In the genomic region with DNA sequence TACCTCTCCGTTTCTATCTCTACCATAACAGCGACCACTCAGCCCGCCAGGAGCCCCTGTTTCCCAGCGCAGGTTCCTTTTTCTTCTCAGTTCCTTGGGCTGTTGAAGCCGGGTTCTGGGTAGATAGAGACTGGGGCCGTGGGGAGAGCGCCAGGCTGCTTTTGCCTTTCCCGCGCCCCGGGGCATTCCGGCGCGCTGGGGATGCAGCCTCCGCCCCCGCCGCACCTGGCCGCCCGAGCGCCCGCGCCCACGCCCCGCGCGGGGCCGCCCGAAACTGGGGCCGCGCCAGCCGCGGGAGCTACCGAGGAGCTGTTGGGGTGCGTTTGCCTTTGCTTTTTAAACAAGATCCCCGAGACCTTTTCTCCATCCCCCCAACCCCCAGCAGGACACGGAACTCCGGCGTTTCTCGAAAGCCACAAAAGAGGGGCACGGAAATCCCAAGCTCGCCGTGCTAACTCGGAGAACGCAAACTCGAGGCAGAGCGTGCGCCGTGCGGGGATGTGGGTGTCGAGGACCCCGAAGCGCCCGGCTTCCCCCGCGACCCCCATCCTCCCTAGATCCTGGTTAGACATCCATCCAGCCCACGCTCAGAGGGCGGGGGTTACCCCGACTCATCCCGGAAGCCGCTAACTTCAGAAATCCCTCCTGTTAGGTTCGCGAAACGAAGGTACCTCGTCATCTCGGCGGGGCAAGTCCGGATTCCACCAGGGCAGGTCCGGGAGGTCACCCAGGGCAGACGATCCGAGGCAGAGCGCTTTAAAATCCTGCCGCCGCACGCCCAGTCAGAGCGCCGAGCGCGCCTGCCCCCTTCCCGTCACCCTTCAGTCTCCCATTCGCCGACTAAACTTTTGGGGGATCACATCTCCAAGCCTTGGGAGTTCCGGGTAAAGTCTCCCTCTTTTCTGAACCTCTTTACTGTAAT, we compare ENCODE assay signal across 8 cellular contexts. TPM values are rescaled to one million over a fixed set of nuclear protein-coding genes. Genes with fewer than 3 reads are reported as not detected.
A peak's percentile ranks its signal among the peaks of the same experiment; 100 is the strongest.
DNase-seq lines count a peak whose midpoint lies in the region; ATAC-seq and TF ChIP-seq lines count a peak whose summit lies in the region.

No MANE protein-coding gene starts in this region.

- H3K27ac Mint-ChIP-seq in GM23338 (no peak overlapping the region), glutamatergic neuron (ENCODE audit: unreplicated experiment) (no peak overlapping the region)

- no peak for TF ChIP-seq CTCF in GM23338 (conservative IDR thresholded peaks at IDR 0.05; ENCODE audit: low read depth in 2 of 2)
- TF ChIP-seq CTCF in glutamatergic neuron (IDR thresholded peaks at IDR 0.05; ENCODE audit: partially characterized antibody, unreplicated experiment) = no peak
- TF ChIP-seq CTCF in retinal pigment epithelial cell (conservative IDR thresholded peaks at IDR 0.05; ENCODE audit: low read depth, low read length) = no peak

- H3K9me3 Mint-ChIP-seq in GM23338 (no peaks in the 10 kb centered on the region), glutamatergic neuron (ENCODE audit: unreplicated experiment) (peaks cover 2% of the 10 kb centered on the region)

- no peaks in the 10 kb centered on the region for H3K79me2 ChIP-seq in GM23338 (replicated peaks; ENCODE audit: insufficient read depth)

- H2AFZ ChIP-seq in GM23338 = peak overlapping the region; percentile 99

- H3K36me3 Mint-ChIP-seq in GM23338 (ENCODE audit: low read depth) (no peaks in the 10 kb centered on the region; the same call in 2 of the 3 replicates), glutamatergic neuron (ENCODE audit: unreplicated experiment) (peaks cover 4% of the 10 kb centered on the region)

- H3K4me1 Mint-ChIP-seq in GM23338 = peaks cover 6% of the 10 kb centered on the region; the same call in 2 of the 3 replicates
- H3K4me1 Mint-ChIP-seq in glutamatergic neuron (ENCODE audit: low read depth, unreplicated experiment) = peaks cover 9% of the 10 kb centered on the region

- peaks cover 79% of the 10 kb centered on the region for H3K27me3 ChIP-seq in GM23338 (ENCODE audit: insufficient read depth)

- H3K36me3 ChIP-seq in GM23338 (ENCODE audit: insufficient read depth) = no peaks in the 10 kb centered on the region

- H3K4me3 Mint-ChIP-seq in GM23338 (peak overlapping the region; percentile 87), glutamatergic neuron (ENCODE audit: unreplicated experiment) (peak overlapping the region; percentile 94)

- ATAC-seq in GM23338 (peak; percentile 19), GM18519 (IDR thresholded peaks at IDR 0.05; ENCODE audit: low FRiP score, unreplicated experiment) (no peak), HG02938 (IDR thresholded peaks at IDR 0.05; ENCODE audit: unreplicated experiment) (no peak)

- peaks cover 18% of the 10 kb centered on the region for H3K4me1 ChIP-seq in GM23338 (ENCODE audit: insufficient read depth)

- DNase-seq in AG20443 (ENCODE audit: low spot score) = peak; percentile 30
- peak; percentile 60 for DNase-seq in GM23338 (ENCODE audit: low spot score)
- peak; percentile 24 for DNase-seq in activated CD8-positive, alpha-beta memory T cell treated with anti-CD3 and anti-CD28 coated beads, Interleukin-2, amount 50 U/mL, for 4 hours
- DNase-seq in glutamatergic neuron = peak; percentile 43
- no peak for DNase-seq in retinal pigment epithelial cell (ENCODE audit: low read depth)
- DNase-seq in central memory CD4-positive, alpha-beta T cell = no peak

- H3K4me3 ChIP-seq in GM23338 (peak overlapping the region; percentile 95), retinal pigment epithelial cell (ENCODE audit: low read length) (peak overlapping the region; percentile 65)

- H3K27me3 Mint-ChIP-seq in GM23338 (ENCODE audit: insufficient read depth, low read depth, poor library complexity) = peaks cover 45% of the 10 kb centered on the region
- H3K27me3 Mint-ChIP-seq in glutamatergic neuron (ENCODE audit: unreplicated experiment) = peaks cover 14% of the 10 kb centered on the region

- peaks cover 3% of the 10 kb centered on the region for H4K20me1 ChIP-seq in GM23338 (replicated peaks; ENCODE audit: insufficient read depth)

- no peak overlapping the region for H3K27ac ChIP-seq in GM23338 (ENCODE audit: low read depth)

- no peaks in the 10 kb centered on the region for H3K9me2 ChIP-seq in GM23338 (ENCODE audit: insufficient read depth)

- peak overlapping the region; percentile 98 for H3K4me2 ChIP-seq in GM23338

- 0 out of 2 replicates have a peak, but pooled peaks cover 4% of the 10 kb centered on the region for H3F3A ChIP-seq in GM23338 (replicated peaks; ENCODE audit: low read depth)

TF ChIP-seq in GM23338, 12 proteins besides CTCF, POLR2A, EP300 and RAD21:
- TF ChIP-seq EZH2phosphoT487 (IDR thresholded peaks at IDR 0.05; ENCODE audit: unreplicated experiment) (peak; percentile 67), NANOG (IDR thresholded peaks at IDR 0.05; ENCODE audit: borderline replicate concordance) (no peak), EZH2 (IDR thresholded peaks at IDR 0.05; ENCODE audit: low read depth, unreplicated experiment) (peak; percentile 57)

RNA-seq across cellular contexts. Expression of a gene that starts 1.0 kb away (rescaled TPM):
- total RNA-seq in GM23338 (2014; rRNA removed; shearing (Covaris generic)) = 2.0 and 6.6 TPM in 2 replicates
- polyA plus RNA-seq in GM23338 (2016; fragmentation: Nextera tagmentation; extraction: Ambion mirVana) = 1.7 and 1.9 TPM in 2 replicates
- total RNA-seq in glutamatergic neuron (ENCODE audit: unreplicated experiment) = 7.8 TPM

Comparison
In these comparisons a context has a peak if more than half of its experiments do, and no peak if none do; other contexts are left out.
1. DNase-seq: peak in AG20443 (single experiment), GM23338 (single experiment), activated CD8-positive, alpha-beta memory T cell treated with anti-CD3 and anti-CD28 coated beads, Interleukin-2, amount 50 U/mL, for 4 hours (single experiment) and glutamatergic neuron (single experiment); none in retinal pigment epithelial cell (single experiment) and central memory CD4-positive, alpha-beta T cell (single experiment).